In genomic region chr4:15690020-15690809, GRCh38 we compare ENCODE assay signal across 8 cellular contexts. TPM values are rescaled to one million over a fixed set of nuclear protein-coding genes. Genes with fewer than 3 reads are reported as not detected.
DNase-seq lines count a peak whose midpoint lies in the region; FAIRE-seq and TF ChIP-seq lines count a peak whose summit lies in the region.

No MANE protein-coding gene starts in this region.

- H3K27me3 ChIP-seq in Caco-2 (replicated peaks; ENCODE audit: control insufficient read depth, insufficient read depth, low read length) = no peaks in the 10 kb centered on the region

- peaks cover 10% of the 10 kb centered on the region for H3K9me3 Mint-ChIP-seq in Caco-2 (ENCODE audit: unreplicated experiment)
- no peaks in the 10 kb centered on the region for H3K9me3 Mint-ChIP-seq in endothelial cell (ENCODE audit: unreplicated experiment)
- peaks cover 7% of the 10 kb centered on the region for H3K9me3 Mint-ChIP-seq in mesothelial cell of epicardium

- H4K20me1 ChIP-seq in OCI-LY7 (ENCODE audit: insufficient read depth, low read length) = no peaks in the 10 kb centered on the region

- H3K9me2 ChIP-seq in OCI-LY7 (ENCODE audit: insufficient read depth, low read length) = no peaks in the 10 kb centered on the region

- CTCF ChIA-PET in Caco-2 (lab: Charles Lee) (interaction anchor here (1.0 kb wide), 1 partner anchor 8 kb away, joined by 3 read pairs; the partner anchor contains the start of gene FAM200B), OCI-LY7 (lab: Charles Lee; ENCODE audit: unreplicated experiment) (no interaction called here)

- H3K4me1 ChIP-seq in Caco-2 (peaks cover 33% of the 10 kb centered on the region), OCI-LY7 (ENCODE audit: insufficient read depth, low read length, poor library complexity, severe bottlenecking) (no peaks in the 10 kb centered on the region)

- intact Hi-C loops in Caco-2 (cut with micrococcal nuclease; ENCODE audit: unreplicated experiment) (no loop called here), OCI-LY7 (cut with micrococcal nuclease; ENCODE audit: unreplicated experiment) (no loop called here)

- TSS peak; percentile 94 for BruUV-seq in Caco-2 (replicated peaks; lab: Mats Ljungman, UMichigan)
- no TSS peak for BruUV-seq in OCI-LY7 (replicated peaks; lab: Mats Ljungman, UMichigan)

- no peak overlapping the region for H3K4me2 ChIP-seq in OCI-LY7 (ENCODE audit: low read length)

- H3K9me3 ChIP-seq in Caco-2 (no peaks in the 10 kb centered on the region; the same call in 1 of the 2 replicates), OCI-LY7 (ENCODE audit: low read length) (no peaks in the 10 kb centered on the region)

- FAIRE-seq in D721Med (lab: Jason Lieb, UNC) = no peak

- H3K4me1 Mint-ChIP-seq in Caco-2 (ENCODE audit: low read depth, unreplicated experiment) = peaks cover 24% of the 10 kb centered on the region
- peaks cover 19% of the 10 kb centered on the region for H3K4me1 Mint-ChIP-seq in endothelial cell (ENCODE audit: unreplicated experiment)
- peaks cover 17% of the 10 kb centered on the region for H3K4me1 Mint-ChIP-seq in mesothelial cell of epicardium

- DNase-seq in Caco-2 (peak; percentile 61 to 63), NOMO-1 treated with dmso at 0.1 percent for 144 hours (lab: John Stamatoyannopoulos, UW; ENCODE audit: unreplicated experiment) (peak; percentile 31), endothelial cell (ENCODE audit: low spot score) (no peak), mesothelial cell of epicardium (ENCODE audit: low spot score in 2 of 2, unreplicated experiment in 2 of 2) (no peak), OCI-LY7 (ENCODE audit: low spot score) (no peak), D721Med (ENCODE audit: insufficient read length, low spot score) (no peak), midbrain (lab: John Stamatoyannopoulos, UW) (no peak)
- DNase-seq in stimulated activated CD4-positive, alpha-beta T cell treated with anti-CD3 and anti-CD28 coated beads, Interleukin-4, amount 100 ng/mL, for 24 hours = no peak

- H3K27me3 Mint-ChIP-seq in Caco-2 (ENCODE audit: insufficient read depth, unreplicated experiment) (no peaks in the 10 kb centered on the region), endothelial cell (ENCODE audit: unreplicated experiment) (no peaks in the 10 kb centered on the region), mesothelial cell of epicardium (ENCODE audit: low read depth) (no peaks in the 10 kb centered on the region)

- no peak overlapping the region for H3K4me3 Mint-ChIP-seq in Caco-2 (ENCODE audit: unreplicated experiment)
- no peak overlapping the region for H3K4me3 Mint-ChIP-seq in endothelial cell (ENCODE audit: unreplicated experiment)
- H3K4me3 Mint-ChIP-seq in mesothelial cell of epicardium = no peak overlapping the region

- H3K36me3 ChIP-seq in Caco-2 (ENCODE audit: control insufficient read depth, insufficient read depth, low read length) = no peaks in the 10 kb centered on the region; the same call in 1 of the 2 replicates
- H3K36me3 ChIP-seq in OCI-LY7 (ENCODE audit: insufficient read depth, low read length) = peaks cover 40% of the 10 kb centered on the region

- POLR2A ChIA-PET in Caco-2 (lab: Charles Lee) = interaction anchor here (1.0 kb wide), 1 partner anchor 9 kb away, joined by 4 read pairs; the partner anchor contains the start of gene FAM200B
- POLR2A ChIA-PET in OCI-LY7 (lab: Charles Lee) = interaction anchor here (0.6 kb wide), 1 partner anchor 8 kb away, joined by 3 read pairs; the partner anchor contains the start of gene FAM200B

- TF ChIP-seq CTCF in Caco-2 (IDR thresholded peaks at IDR 0.05; ENCODE audit: insufficient read depth in 1 of 2, low read depth in 1 of 2, low read length in 1 of 2, severe bottlenecking in 1 of 2, unreplicated experiment in 1 of 2) (no peak), endothelial cell (IDR thresholded peaks at IDR 0.05; ENCODE audit: unreplicated experiment) (no peak), mesothelial cell of epicardium (IDR thresholded peaks at IDR 0.05; ENCODE audit: unreplicated experiment) (no peak), OCI-LY7 (conservative IDR thresholded peaks at IDR 0.05; ENCODE audit: low read length) (no peak), D721Med (IDR thresholded peaks at IDR 0.05; ENCODE audit: insufficient read depth, missing control alignments) (no peak)

- H3K79me2 ChIP-seq in OCI-LY7 (ENCODE audit: insufficient read depth, low read depth, low read length) = no peaks in the 10 kb centered on the region

- H3K4me3 ChIP-seq in Caco-2 (ENCODE audit: low read depth, low read length) (no peak overlapping the region), OCI-LY7 (ENCODE audit: low read depth, low read length, poor library complexity, severe bottlenecking) (no peak overlapping the region)

- no peak overlapping the region for H3K27ac ChIP-seq in OCI-LY7 (ENCODE audit: low read depth, low read length, poor library complexity, severe bottlenecking)

- peak overlapping the region; percentile 81 for H3K27ac Mint-ChIP-seq in Caco-2 (ENCODE audit: unreplicated experiment)
- H3K27ac Mint-ChIP-seq in endothelial cell (ENCODE audit: unreplicated experiment) = peak overlapping the region; percentile 92
- H3K27ac Mint-ChIP-seq in mesothelial cell of epicardium = peak overlapping the region; percentile 94

- H2AFZ ChIP-seq in OCI-LY7 (ENCODE audit: low read length) = no peak overlapping the region

- H3K36me3 Mint-ChIP-seq in Caco-2 (ENCODE audit: insufficient read depth, unreplicated experiment) (peaks cover 25% of the 10 kb centered on the region), endothelial cell (ENCODE audit: low read depth, unreplicated experiment) (peaks cover 8% of the 10 kb centered on the region), mesothelial cell of epicardium (peaks cover 29% of the 10 kb centered on the region)

RNA-seq across cellular contexts. Expression of gene FAM200B, which starts 8.6 kb away (rescaled TPM):
- total RNA-seq in Caco-2 (2022) = 15.5 and 16.6 TPM in 2 replicates
- 22.8 TPM for total RNA-seq in endothelial cell (ENCODE audit: unreplicated experiment)
- total RNA-seq in mesothelial cell of epicardium = 32.0 to 37.7 TPM (median 36.1 TPM) in 3 replicates
- total RNA-seq in OCI-LY7 (2014; rRNA removed; shearing (Covaris generic)) = 11.0 and 11.5 TPM in 2 replicates
- total RNA-seq in OCI-LY7 (2022) = 25.0 and 31.7 TPM in 2 replicates

RNA-seq across cellular contexts. Expression of gene BST1, which starts 12.7 kb away (rescaled TPM):
- total RNA-seq in Caco-2 (2022) = 0.41 and 0.72 TPM in 2 replicates
- total RNA-seq in endothelial cell (ENCODE audit: unreplicated experiment) = 12.6 TPM
- 0.42 to 1.0 TPM (median 0.58 TPM) in 3 replicates for total RNA-seq in mesothelial cell of epicardium
- 0.50 and 0.67 TPM in 2 replicates for total RNA-seq in OCI-LY7 (2014; rRNA removed; shearing (Covaris generic))
- total RNA-seq in OCI-LY7 (2022) = 0.21 TPM in 1 of 2 replicates, not detected in the other

RNA-seq across cellular contexts. Expression of gene FBXL5, which starts 35.1 kb away (rescaled TPM):
- total RNA-seq in Caco-2 (2022) (29.1 and 32.7 TPM in 2 replicates), endothelial cell (ENCODE audit: unreplicated experiment) (60.6 TPM), mesothelial cell of epicardium (51.6 to 56.5 TPM (median 53.1 TPM) in 3 replicates), OCI-LY7 (2022) (43.5 and 50.5 TPM in 2 replicates)
- total RNA-seq in OCI-LY7 (2014; rRNA removed; shearing (Covaris generic)) = 73.9 and 102 TPM in 2 replicates

Comparison
In these comparisons a context has a peak if more than half of its experiments do, and no peak if none do; other contexts are left out.
1. DNase-seq: peak in Caco-2 (2 of 2) and NOMO-1 treated with dmso at 0.1 percent for 144 hours (single experiment); none in endothelial cell (single experiment), mesothelial cell of epicardium (0 of 2), stimulated activated CD4-positive, alpha-beta T cell treated with anti-CD3 and anti-CD28 coated beads, Interleukin-4, amount 100 ng/mL, for 24 hours (single experiment), OCI-LY7 (single experiment), D721Med (single experiment) and midbrain (single experiment).
2. Peak in every context shown above with its lines, with median percentiles within 50 percentile points of each other: H3K27ac Mint-ChIP-seq.